Comparison of ENCODE assay signal across 8 cellular contexts in genomic region chr19:52191374-52191773, GRCh38. TPM values are rescaled to one million over a fixed set of nuclear protein-coding genes. Genes with fewer than 3 reads are reported as not detected.
DNase-seq lines count a peak whose midpoint lies in the region; ATAC-seq and TF ChIP-seq lines count a peak whose summit lies in the region.

No MANE protein-coding gene starts in this region.

- no peak overlapping the region; the same call in 1 of the 2 replicates for H3K27ac ChIP-seq in HL-60 (replicated peaks)
- no peak overlapping the region for H3K27ac ChIP-seq in iPS-18a (ENCODE audit: low read length)
- peak overlapping the region; percentile 90 for H3K27ac ChIP-seq in smooth muscle cell (ENCODE audit: low read depth)

- no peaks in the 10 kb centered on the region for H3K9me3 Mint-ChIP-seq in activated CD8-positive, alpha-beta T cell treated with anti-CD3 and anti-CD28 coated beads, Interleukin-2, amount 10 ng/mL, durations not matched to agents 7 days and 5 days (ENCODE audit: insufficient read depth)

- peak overlapping the region; percentile 83 for H3K9ac ChIP-seq in iPS-18a (ENCODE audit: low read length)
- H3K9ac ChIP-seq in smooth muscle cell (ENCODE audit: low read depth) = peak overlapping the region; percentile 92

- no peak for ATAC-seq in activated CD8-positive, alpha-beta T cell treated with anti-CD3 and anti-CD28 coated beads, Interleukin-2, amount 10 ng/mL, durations not matched to agents 7 days and 5 days

- H3K79me2 ChIP-seq in smooth muscle cell (ENCODE audit: low read depth) = peaks cover 62% of the 10 kb centered on the region

- no peak for TF ChIP-seq CTCF in HL-60 (IDR thresholded peaks at IDR 0.05; ENCODE audit: insufficient read depth, low read length)
- no peak for TF ChIP-seq CTCF in smooth muscle cell (IDR thresholded peaks at IDR 0.05; ENCODE audit: borderline replicate concordance, insufficient read depth, poor library complexity, severe bottlenecking)

- CTCF ChIA-PET in activated CD8-positive, alpha-beta T cell treated with anti-CD3 and anti-CD28 coated beads, Interleukin-2, amount 10 ng/mL, durations not matched to agents 7 days and 5 days (lab: Charles Lee) = no interaction called here

- no peaks in the 10 kb centered on the region for H3K9me3 ChIP-seq in iPS-18a (ENCODE audit: control insufficient read depth, low read depth, low read length)
- no peaks in the 10 kb centered on the region for H3K9me3 ChIP-seq in smooth muscle cell (replicated peaks; ENCODE audit: low read depth)

- H3K36me3 ChIP-seq in iPS-18a (ENCODE audit: control insufficient read depth, low read depth, low read length) = peaks cover 18% of the 10 kb centered on the region
- H3K36me3 ChIP-seq in smooth muscle cell (ENCODE audit: low read depth) = peaks cover under 1% of the 10 kb centered on the region

- peak overlapping the region; percentile 96 for H3K4me3 Mint-ChIP-seq in activated CD8-positive, alpha-beta T cell treated with anti-CD3 and anti-CD28 coated beads, Interleukin-2, amount 10 ng/mL, durations not matched to agents 7 days and 5 days

- H3K27ac Mint-ChIP-seq in activated CD8-positive, alpha-beta T cell treated with anti-CD3 and anti-CD28 coated beads, Interleukin-2, amount 10 ng/mL, durations not matched to agents 7 days and 5 days = peak overlapping the region; percentile 100

- H3K27me3 ChIP-seq in HL-60 (ENCODE audit: insufficient read depth, poor library complexity, severe bottlenecking) = no peaks in the 10 kb centered on the region
- no peaks in the 10 kb centered on the region for H3K27me3 ChIP-seq in iPS-18a (ENCODE audit: control insufficient read depth, insufficient read depth, low read length)
- H3K27me3 ChIP-seq in smooth muscle cell (ENCODE audit: low read depth) = no peaks in the 10 kb centered on the region

- POLR2A ChIA-PET in activated CD8-positive, alpha-beta T cell treated with anti-CD3 and anti-CD28 coated beads, Interleukin-2, amount 10 ng/mL, durations not matched to agents 7 days and 5 days (lab: Charles Lee) = interaction anchor here (0.7 kb wide), 1 partner anchor 144 kb away, joined by 3 read pairs; no protein-coding TSS in a partner anchor

- H3K4me2 ChIP-seq in smooth muscle cell = peak overlapping the region; percentile 92

- H2AFZ ChIP-seq in smooth muscle cell (ENCODE audit: low read depth) = no peak overlapping the region

- H3K4me3 ChIP-seq in HL-60 (replicated peaks; ENCODE audit: insufficient read depth, low read length) (peak overlapping the region; percentile 80), iPS-18a (ENCODE audit: low read length) (peak overlapping the region; percentile 83), smooth muscle cell (peak overlapping the region; percentile 63)

- H3K4me1 Mint-ChIP-seq in activated CD8-positive, alpha-beta T cell treated with anti-CD3 and anti-CD28 coated beads, Interleukin-2, amount 10 ng/mL, durations not matched to agents 7 days and 5 days (ENCODE audit: low read depth) = peaks cover 32% of the 10 kb centered on the region

- H3K4me1 ChIP-seq in iPS-18a (ENCODE audit: control insufficient read depth, low read depth, low read length) (peaks cover 10% of the 10 kb centered on the region), smooth muscle cell (ENCODE audit: low read depth) (peaks cover 19% of the 10 kb centered on the region)

- WGBS in smooth muscle cell (ENCODE audit: low lambda C conversion rate) = 73% methylated on average over 5 of the region's 5 CpGs

- H3K27me3 Mint-ChIP-seq in activated CD8-positive, alpha-beta T cell treated with anti-CD3 and anti-CD28 coated beads, Interleukin-2, amount 10 ng/mL, durations not matched to agents 7 days and 5 days (ENCODE audit: low read depth) = no peaks in the 10 kb centered on the region

- H4K20me1 ChIP-seq in smooth muscle cell (ENCODE audit: low read depth) = peaks cover 56% of the 10 kb centered on the region

- peaks cover 5% of the 10 kb centered on the region for H3F3A ChIP-seq in smooth muscle cell (ENCODE audit: low read depth)

- H3K36me3 Mint-ChIP-seq in activated CD8-positive, alpha-beta T cell treated with anti-CD3 and anti-CD28 coated beads, Interleukin-2, amount 10 ng/mL, durations not matched to agents 7 days and 5 days (ENCODE audit: low read depth) = peaks cover 43% of the 10 kb centered on the region

- DNase-seq in HL-60 (ENCODE audit: low read depth in 1 of 2, low spot score in 1 of 2) (no peak), smooth muscle cell (lab: John Stamatoyannopoulos, UW; ENCODE audit: unreplicated experiment) (no peak), NCI-H524 (lab: John Stamatoyannopoulos, UW) (no peak), LoVo (ENCODE audit: low spot score) (no peak), NCI-H2171 (lab: John Stamatoyannopoulos, UW) (no peak), SIG-M5 treated with dmso at 0.1 percent for 504 hours (lab: John Stamatoyannopoulos, UW; ENCODE audit: unreplicated experiment) (no peak)
- DNase-seq in activated CD8-positive, alpha-beta T cell treated with anti-CD3 and anti-CD28 coated beads, Interleukin-2, amount 10 ng/mL, durations not matched to agents 7 days and 5 days = no peak

RNA-seq across cellular contexts. Expression of gene PPP2R1A, which starts 1.5 kb away (rescaled TPM):
- total RNA-seq in activated CD8-positive, alpha-beta T cell treated with anti-CD3 and anti-CD28 coated beads, Interleukin-2, amount 10 ng/mL, durations not matched to agents 7 days and 5 days = 100 to 1,000 TPM; 223 to 225 TPM
- total RNA-seq in smooth muscle cell = 121 and 160 TPM in 2 replicates
- 256 and 265 TPM in 2 replicates for polyA plus RNA-seq in smooth muscle cell

RNA-seq across cellular contexts. Expression of gene ZNF836, which starts 20.0 kb away (rescaled TPM):
- 10 to 100 TPM; 15.5 to 18.7 TPM for total RNA-seq in activated CD8-positive, alpha-beta T cell treated with anti-CD3 and anti-CD28 coated beads, Interleukin-2, amount 10 ng/mL, durations not matched to agents 7 days and 5 days
- 5.7 TPM in 2 replicates for total RNA-seq in smooth muscle cell
- polyA plus RNA-seq in smooth muscle cell = 3.2 and 3.3 TPM in 2 replicates

RNA-seq across cellular contexts. Expression of gene ZNF616, which starts 51.6 kb away (rescaled TPM):
- 1 to 10 TPM; 6.2 to 8.4 TPM for total RNA-seq in activated CD8-positive, alpha-beta T cell treated with anti-CD3 and anti-CD28 coated beads, Interleukin-2, amount 10 ng/mL, durations not matched to agents 7 days and 5 days
- 11.3 and 13.2 TPM in 2 replicates for total RNA-seq in smooth muscle cell
- 4.8 and 8.7 TPM in 2 replicates for polyA plus RNA-seq in smooth muscle cell
